10 cellular contexts compared by ENCODE assay signal in the genomic region with DNA sequence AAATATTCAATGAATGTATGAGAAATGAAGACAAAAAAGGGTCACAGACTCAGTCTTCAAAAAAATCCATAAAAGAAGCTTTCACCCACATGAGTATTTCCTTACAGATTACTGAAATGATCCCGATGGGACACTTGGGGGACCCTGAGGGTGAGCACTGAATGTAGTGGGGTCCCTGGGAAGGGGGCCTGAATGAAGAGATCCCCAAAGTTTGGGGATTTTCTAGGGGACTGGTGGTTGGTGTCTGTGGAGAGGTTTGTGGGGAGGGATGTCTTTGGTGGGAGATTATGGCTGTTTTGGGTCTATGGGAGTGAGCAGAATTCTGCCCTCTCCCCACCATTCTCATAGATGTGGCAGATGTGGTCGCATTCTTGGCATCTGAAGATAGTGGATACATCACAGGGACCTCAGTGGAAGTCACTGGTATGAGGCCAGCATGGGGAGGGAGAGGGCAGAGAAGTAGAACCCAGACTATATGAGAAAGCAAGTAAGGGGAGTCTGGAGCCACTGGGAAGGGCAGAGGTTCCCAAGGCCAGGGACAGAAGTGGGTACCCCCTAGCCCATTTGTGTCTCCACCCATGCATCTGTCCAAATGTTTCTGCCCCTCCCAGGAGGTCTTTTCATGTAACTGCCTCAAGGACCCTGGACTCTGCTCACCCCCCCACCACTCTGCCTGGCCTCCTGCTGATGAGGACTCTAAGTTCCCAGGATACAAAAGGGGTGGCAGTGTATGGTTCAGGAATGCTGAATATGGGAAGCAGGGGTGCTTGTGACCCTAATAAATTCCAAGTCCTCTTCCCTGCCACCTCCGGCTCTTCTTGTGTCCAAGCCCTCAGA. TPM values are rescaled to one million over a fixed set of nuclear protein-coding genes. Genes with fewer than 3 reads are reported as not detected.
DNase-seq lines count a peak whose midpoint lies in the region; ATAC-seq, FAIRE-seq and TF ChIP-seq lines count a peak whose summit lies in the region.
"Had no signal": no experiment of that assay in that cellular context is flagged by ENCODE, and none has a peak within 500 bp of the region (broad histone marks: within the 10 kb centered on the region; RNA-seq: fewer than 3 reads in every experiment).

No MANE protein-coding gene starts in this region.

- H3K9ac ChIP-seq in K562 (ENCODE audit: insufficient read depth in 1 of 2, low read depth in 2 of 2, low read length in 2 of 2): no peak overlapping the region; a peak in 1 of 4 replicates

- ATAC-seq in K562: no peak
- ATAC-seq in GM19397 (IDR thresholded peaks at IDR 0.05; ENCODE audit: unreplicated experiment): no peak
- ATAC-seq in GM21723 (IDR thresholded peaks at IDR 0.05; ENCODE audit: unreplicated experiment): no peak
- no peak for ATAC-seq in GM21423 (IDR thresholded peaks at IDR 0.05; ENCODE audit: unreplicated experiment)
- no peak for ATAC-seq in HG03469 (IDR thresholded peaks at IDR 0.05; ENCODE audit: unreplicated experiment)
- ATAC-seq: gastroesophageal sphincter had no signal

- FAIRE-seq in K562 (lab: Jason Lieb, UNC): no peak

- no peak for TF ChIP-seq EP300 in K562 (IDR thresholded peaks at IDR 0.05; ENCODE audit: low read length)

- H3K4me3 ChIP-seq in Caco-2 (ENCODE audit: low read depth, low read length): no peak overlapping the region
- H3K4me3 ChIP-seq in K562: no peak overlapping the region

- DNase-seq in Caco-2 (no peak), M059J (ENCODE audit: low read depth) (peak; percentile 74), K562 (ENCODE audit: extremely low read depth in 1 of 4, low spot score in 3 of 4) (no peak)
- DNase-seq: KBM-7 had no signal

- no peak for TF ChIP-seq POLR2A in K562 (conservative IDR thresholded peaks at IDR 0.05)

- H3K27ac Mint-ChIP-seq in Caco-2 (ENCODE audit: unreplicated experiment) (peak overlapping the region; percentile 90), nephron (peak overlapping the region; percentile 51 to 95 (median 81))

- peaks cover 16% of the 10 kb centered on the region; the same call in 1 of the 2 replicates for H4K20me1 ChIP-seq in K562 (replicated peaks; ENCODE audit: control insufficient read depth, insufficient read depth, low read length)

- H3K27me3 ChIP-seq in Caco-2 (replicated peaks; ENCODE audit: control insufficient read depth, insufficient read depth, low read length): no peaks in the 10 kb centered on the region
- H3K27me3 ChIP-seq in K562 (ENCODE audit: control insufficient read depth in 2 of 2, insufficient read depth in 2 of 2, low read length in 2 of 2): no peaks in the 10 kb centered on the region
- H3K27me3 ChIP-seq: gastroesophageal sphincter had no signal

- TF ChIP-seq CTCF in Caco-2 (IDR thresholded peaks at IDR 0.05; ENCODE audit: insufficient read depth in 1 of 2, low read depth in 1 of 2, low read length in 1 of 2, severe bottlenecking in 1 of 2, unreplicated experiment in 1 of 2) (no peak), K562 (IDR thresholded peaks at IDR 0.05 in 2 of 3, conservative IDR thresholded peaks at IDR 0.05 in 1 of 3; ENCODE audit: insufficient read depth in 2 of 3, low read depth in 1 of 3, low read length in 3 of 3) (no peak), nephron (IDR thresholded peaks at IDR 0.05; ENCODE audit: unreplicated experiment in 3 of 3) (no peak)

- H3K36me3 ChIP-seq in Caco-2 (ENCODE audit: control insufficient read depth, insufficient read depth, low read length) (peaks cover 17% of the 10 kb centered on the region), K562 (ENCODE audit: control insufficient read depth, insufficient read depth, low read length) (peaks cover 54% of the 10 kb centered on the region)

- 0 out of 3 replicates have a peak overlapping the region, but pooled peaks have one; percentile 75 for H3K27ac ChIP-seq in K562 (ENCODE audit: extremely low read depth, low read depth, low read length)
- H3K27ac ChIP-seq: gastroesophageal sphincter had no signal

- POLR2A ChIA-PET in Caco-2 (lab: Charles Lee): no interaction called here
- POLR2A ChIA-PET in K562 (lab: Yijun Ruan, JAX): interaction anchor here (0.7 kb wide), 1 partner anchor 13 kb away, joined by 3 read pairs; no protein-coding TSS in a partner anchor

- peaks cover 22% of the 10 kb centered on the region for H3K4me1 ChIP-seq in Caco-2
- H3K4me1 ChIP-seq in K562 (replicated peaks in 1 of 2; ENCODE audit: control insufficient read depth in 2 of 2, insufficient read depth in 2 of 2, low read length in 2 of 2): peaks cover 42 to 64% of the 10 kb centered on the region in 2 experiments

- CTCF ChIA-PET in Caco-2 (lab: Charles Lee): no interaction called here
- CTCF ChIA-PET in K562 (lab: Yijun Ruan, JAX; ENCODE audit: low intra/inter-chr PET ratio): no interaction called here

- no peaks in the 10 kb centered on the region for H3K27me3 Mint-ChIP-seq in Caco-2 (ENCODE audit: insufficient read depth, unreplicated experiment)
- H3K27me3 Mint-ChIP-seq in nephron (ENCODE audit: low read depth): no peaks in the 10 kb centered on the region

- no peak for TF ChIP-seq RAD21 in K562 (CRISPR knock-in tag; conservative IDR thresholded peaks at IDR 0.05 in 1 of 2, IDR thresholded peaks at IDR 0.05 in 1 of 2)

- H3K9me3 Mint-ChIP-seq in Caco-2 (ENCODE audit: unreplicated experiment) (no peaks in the 10 kb centered on the region), nephron (no peaks in the 10 kb centered on the region)

- peaks cover 72% of the 10 kb centered on the region for H3K36me3 Mint-ChIP-seq in Caco-2 (ENCODE audit: insufficient read depth, unreplicated experiment)
- peaks cover 43% of the 10 kb centered on the region for H3K36me3 Mint-ChIP-seq in nephron (ENCODE audit: low read depth)

- H3K9me3 ChIP-seq in Caco-2: no peaks in the 10 kb centered on the region
- no peaks in the 10 kb centered on the region for H3K9me3 ChIP-seq in K562 (replicated peaks; ENCODE audit: control insufficient read depth, insufficient read depth, low read depth, low read length)
- H3K9me3 ChIP-seq: gastroesophageal sphincter had no signal

- peak overlapping the region; percentile 2; the same call in 1 of the 2 replicates for H3K4me2 ChIP-seq in K562 (ENCODE audit: insufficient read depth, low read length)

- peaks cover 3% of the 10 kb centered on the region for H3K9me1 ChIP-seq in K562 (ENCODE audit: control insufficient read depth, insufficient read depth, low read length)

- H3K4me3 Mint-ChIP-seq in Caco-2 (ENCODE audit: unreplicated experiment) (peak overlapping the region; percentile 90), nephron (peak overlapping the region; percentile 99 to 100 (median 100))

- intact Hi-C loops in Caco-2 (cut with micrococcal nuclease; ENCODE audit: unreplicated experiment) (no loop called here), K562 (cut with micrococcal nuclease) (no loop called here)

- peaks cover 31% of the 10 kb centered on the region for H3K4me1 Mint-ChIP-seq in Caco-2 (ENCODE audit: low read depth, unreplicated experiment)
- peaks cover 60% of the 10 kb centered on the region for H3K4me1 Mint-ChIP-seq in nephron

- BruUV-seq in Caco-2 (replicated peaks; lab: Mats Ljungman, UMichigan): no TSS peak
- no TSS peak for BruUV-seq in K562 (replicated peaks; lab: Mats Ljungman, UMichigan)

- H2AFZ ChIP-seq in K562 (ENCODE audit: low read depth, low read length): no peak overlapping the region

- WGBS in K562 (ENCODE audit: insufficient coverage, low coverage, missing lambda C conversion rate): 74% methylated on average over 2 of the region's 3 CpGs

- peaks cover 58% of the 10 kb centered on the region for H3K79me2 ChIP-seq in K562 (ENCODE audit: control insufficient read depth, insufficient read depth, low read length)

- in situ Hi-C loops in K562 (cut with MboI): no loop called here

RNA-seq across cellular contexts. Expression of gene HSD17B8, which starts 1.8 kb away (rescaled TPM):
- total RNA-seq in Caco-2 (2022): 10.0 and 12.5 TPM in 2 replicates
- 0.32 TPM in 1 of 2 replicates, not detected in the other for total RNA-seq in M059J (2014; rRNA removed; shearing (Covaris generic))
- total RNA-seq in K562 (2011; cell fraction: chromatin; rRNA removed; ENCODE audit: low replicate concordance): 8.8 and 25.7 TPM in 2 replicates
- total RNA-seq in K562 (2011; cell fraction: nucleolus; rRNA removed): 26.0 and 28.7 TPM in 2 replicates
- 17.3 and 18.1 TPM in 2 replicates for total RNA-seq in K562 (2011; cell fraction: nucleoplasm; rRNA removed)
- total RNA-seq in K562 (2014; rRNA removed): 32.5 and 38.9 TPM in 2 replicates
- total RNA-seq in K562 (2014; rRNA removed; fragmentation: Illumina TruSeq; extraction: Trizol): 12.4 and 14.2 TPM in 2 replicates
- total RNA-seq in K562 (2015; rRNA removed; fragmentation: Illumina TruSeq; extraction: Trizol): 8.1 and 10.0 TPM in 2 replicates
- 20.5 and 22.0 TPM in 2 replicates for total RNA-seq in K562 (2021)
- polyA plus RNA-seq in K562 (2011; rRNA removed): 15.6 and 30.3 TPM in 2 replicates
- polyA plus RNA-seq in K562 (2011; cell fraction: cytosol; rRNA removed): 20.6 and 74.0 TPM in 2 replicates
- 30.2 and 58.4 TPM in 2 replicates for polyA plus RNA-seq in K562 (2011; cell fraction: nucleus; rRNA removed)
- 19.8 and 22.7 TPM in 2 replicates for polyA plus RNA-seq in K562 (2012)
- 10.3 and 13.6 TPM in 2 replicates for polyA plus RNA-seq in K562 (2014; fragmentation: Illumina TruSeq; extraction: Trizol)
- polyA plus RNA-seq in K562 (2014; fragmentation: Nextera tagmentation; extraction: Ambion mirVana): 1 to 10 TPM; 3.7 to 4.7 TPM
- polyA plus RNA-seq in K562 (2014; rRNA removed): 35.2 and 37.3 TPM in 2 replicates
- polyA minus RNA-seq in K562 (2011; rRNA and poly(A)+ RNA removed): 6.8 and 15.1 TPM in 2 replicates
- 1.5 and 8.9 TPM in 2 replicates for polyA minus RNA-seq in K562 (2011; cell fraction: cytosol; rRNA and poly(A)+ RNA removed)
- 7.9 and 9.8 TPM in 2 replicates for polyA minus RNA-seq in K562 (2011; cell fraction: nucleus; rRNA and poly(A)+ RNA removed)

RNA-seq across cellular contexts. Expression of gene RING1, which starts 2.1 kb away (rescaled TPM):
- total RNA-seq in Caco-2 (2022) (31.3 and 32.0 TPM in 2 replicates), K562 (2014; rRNA removed) (40.2 and 50.0 TPM in 2 replicates), K562 (2014; rRNA removed; fragmentation: Illumina TruSeq; extraction: Trizol) (24.6 and 27.5 TPM in 2 replicates), K562 (2015; rRNA removed; fragmentation: Illumina TruSeq; extraction: Trizol) (32.8 and 36.9 TPM in 2 replicates), K562 (2021) (45.2 and 52.0 TPM in 2 replicates)
- 44.2 and 48.5 TPM in 2 replicates for total RNA-seq in M059J (2014; rRNA removed; shearing (Covaris generic))
- total RNA-seq in K562 (2011; cell fraction: chromatin; rRNA removed; ENCODE audit: low replicate concordance): 19.1 and 48.9 TPM in 2 replicates
- 35.5 and 38.2 TPM in 2 replicates for total RNA-seq in K562 (2011; cell fraction: nucleolus; rRNA removed)
- 24.5 and 29.3 TPM in 2 replicates for total RNA-seq in K562 (2011; cell fraction: nucleoplasm; rRNA removed)
- polyA plus RNA-seq in K562 (2011; rRNA removed) (28.7 and 32.3 TPM in 2 replicates), K562 (2014; fragmentation: Illumina TruSeq; extraction: Trizol) (44.2 and 45.4 TPM in 2 replicates), K562 (2014; fragmentation: Nextera tagmentation; extraction: Ambion mirVana) (1 to 10 TPM; 4.2 to 4.8 TPM), K562 (2014; rRNA removed) (54.4 and 59.1 TPM in 2 replicates)
- polyA plus RNA-seq in K562 (2011; cell fraction: cytosol; rRNA removed): 32.0 and 49.7 TPM in 2 replicates
- 71.2 and 99.4 TPM in 2 replicates for polyA plus RNA-seq in K562 (2011; cell fraction: nucleus; rRNA removed)
- 53.8 and 61.3 TPM in 2 replicates for polyA plus RNA-seq in K562 (2012)
- 9.4 and 21.5 TPM in 2 replicates for polyA minus RNA-seq in K562 (2011; rRNA and poly(A)+ RNA removed)
- polyA minus RNA-seq in K562 (2011; cell fraction: cytosol; rRNA and poly(A)+ RNA removed): 13.9 and 17.4 TPM in 2 replicates
- polyA minus RNA-seq in K562 (2011; cell fraction: nucleus; rRNA and poly(A)+ RNA removed): 5.3 and 8.9 TPM in 2 replicates

RNA-seq across cellular contexts. Expression of gene SLC39A7, which starts 5.6 kb away (rescaled TPM):
- total RNA-seq in Caco-2 (2022): 140 and 141 TPM in 2 replicates
- 140 and 234 TPM in 2 replicates for total RNA-seq in M059J (2014; rRNA removed; shearing (Covaris generic))
- 181 and 256 TPM in 2 replicates for total RNA-seq in K562 (2011; cell fraction: chromatin; rRNA removed; ENCODE audit: low replicate concordance)
- 225 and 235 TPM in 2 replicates for total RNA-seq in K562 (2011; cell fraction: nucleolus; rRNA removed)
- total RNA-seq in K562 (2011; cell fraction: nucleoplasm; rRNA removed): 285 and 295 TPM in 2 replicates
- 154 and 161 TPM in 2 replicates for total RNA-seq in K562 (2014; rRNA removed)
- total RNA-seq in K562 (2014; rRNA removed; fragmentation: Illumina TruSeq; extraction: Trizol): 112 and 117 TPM in 2 replicates
- total RNA-seq in K562 (2015; rRNA removed; fragmentation: Illumina TruSeq; extraction: Trizol): 121 and 122 TPM in 2 replicates
- total RNA-seq in K562 (2021): 133 and 159 TPM in 2 replicates
- 112 and 116 TPM in 2 replicates for polyA plus RNA-seq in K562 (2011; rRNA removed)
- polyA plus RNA-seq in K562 (2011; cell fraction: cytosol; rRNA removed): 129 and 140 TPM in 2 replicates
- polyA plus RNA-seq in K562 (2011; cell fraction: nucleus; rRNA removed): 120 and 135 TPM in 2 replicates
- 150 and 152 TPM in 2 replicates for polyA plus RNA-seq in K562 (2012)
- 169 and 222 TPM in 2 replicates for polyA plus RNA-seq in K562 (2014; fragmentation: Illumina TruSeq; extraction: Trizol)
- 10 to 100 TPM; 21.7 to 23.5 TPM for polyA plus RNA-seq in K562 (2014; fragmentation: Nextera tagmentation; extraction: Ambion mirVana)
- polyA plus RNA-seq in K562 (2014; rRNA removed): 150 and 169 TPM in 2 replicates
- 85.9 and 92.0 TPM in 2 replicates for polyA minus RNA-seq in K562 (2011; rRNA and poly(A)+ RNA removed)
- polyA minus RNA-seq in K562 (2011; cell fraction: cytosol; rRNA and poly(A)+ RNA removed): 44.7 and 50.8 TPM in 2 replicates
- polyA minus RNA-seq in K562 (2011; cell fraction: nucleus; rRNA and poly(A)+ RNA removed): 42.8 and 74.4 TPM in 2 replicates

RNA-seq across cellular contexts. Expression of gene RXRB, which starts 5.8 kb away (rescaled TPM):
- total RNA-seq in Caco-2 (2022) (29.5 and 30.4 TPM in 2 replicates), K562 (2014; rRNA removed) (18.4 and 18.9 TPM in 2 replicates), K562 (2014; rRNA removed; fragmentation: Illumina TruSeq; extraction: Trizol) (8.5 and 9.7 TPM in 2 replicates), K562 (2015; rRNA removed; fragmentation: Illumina TruSeq; extraction: Trizol) (13.2 and 14.6 TPM in 2 replicates), K562 (2021) (30.3 and 33.9 TPM in 2 replicates)
- total RNA-seq in M059J (2014; rRNA removed; shearing (Covaris generic)): 18.4 and 28.7 TPM in 2 replicates
- total RNA-seq in K562 (2011; cell fraction: chromatin; rRNA removed; ENCODE audit: low replicate concordance): 106 and 228 TPM in 2 replicates
- 118 and 121 TPM in 2 replicates for total RNA-seq in K562 (2011; cell fraction: nucleolus; rRNA removed)
- 116 TPM in 2 replicates for total RNA-seq in K562 (2011; cell fraction: nucleoplasm; rRNA removed)
- polyA plus RNA-seq in K562 (2011; rRNA removed) (32.6 and 57.5 TPM in 2 replicates), K562 (2014; fragmentation: Illumina TruSeq; extraction: Trizol) (28.4 and 29.9 TPM in 2 replicates), K562 (2014; fragmentation: Nextera tagmentation; extraction: Ambion mirVana) (1 to 10 TPM in 1 of 2 experiments, under 1 TPM in 1; 0.76 to 2.1 TPM), K562 (2014; rRNA removed) (25.8 and 35.5 TPM in 2 replicates)
- 26.3 and 30.2 TPM in 2 replicates for polyA plus RNA-seq in K562 (2011; cell fraction: cytosol; rRNA removed)
- 207 and 268 TPM in 2 replicates for polyA plus RNA-seq in K562 (2011; cell fraction: nucleus; rRNA removed)
- 32.0 and 41.3 TPM in 2 replicates for polyA plus RNA-seq in K562 (2012)
- polyA minus RNA-seq in K562 (2011; rRNA and poly(A)+ RNA removed): 26.8 and 31.2 TPM in 2 replicates
- 16.5 and 20.0 TPM in 2 replicates for polyA minus RNA-seq in K562 (2011; cell fraction: cytosol; rRNA and poly(A)+ RNA removed)
- 24.8 and 43.4 TPM in 2 replicates for polyA minus RNA-seq in K562 (2011; cell fraction: nucleus; rRNA and poly(A)+ RNA removed)

RNA-seq across cellular contexts. Expression of gene COL11A2, which starts 14.0 kb away (rescaled TPM):
- total RNA-seq in Caco-2 (2022) (1.3 and 1.5 TPM in 2 replicates), K562 (2014; rRNA removed) (0.05 and 0.37 TPM in 2 replicates), K562 (2014; rRNA removed; fragmentation: Illumina TruSeq; extraction: Trizol) (0.04 TPM in 1 of 2 replicates, not detected in the other), K562 (2015; rRNA removed; fragmentation: Illumina TruSeq; extraction: Trizol) (0.15 and 0.22 TPM in 2 replicates), K562 (2021) (0.16 and 0.35 TPM in 2 replicates)
- 0.02 TPM in 1 of 2 replicates, not detected in the other for total RNA-seq in M059J (2014; rRNA removed; shearing (Covaris generic))
- 0.30 and 2.2 TPM in 2 replicates for total RNA-seq in K562 (2011; cell fraction: chromatin; rRNA removed; ENCODE audit: low replicate concordance)
- 0.83 and 1.1 TPM in 2 replicates for total RNA-seq in K562 (2011; cell fraction: nucleolus; rRNA removed)
- total RNA-seq in K562 (2011; cell fraction: nucleoplasm; rRNA removed): 0.92 and 0.95 TPM in 2 replicates
- polyA plus RNA-seq in K562 (2011; rRNA removed) (0.13 and 0.61 TPM in 2 replicates), K562 (2014; fragmentation: Illumina TruSeq; extraction: Trizol) (0.06 and 0.11 TPM in 2 replicates), K562 (2014; fragmentation: Nextera tagmentation; extraction: Ambion mirVana) (under 1 TPM in 1 of 2 experiments, not detected in 1; 0.04 TPM), K562 (2014; rRNA removed) (0.19 and 0.32 TPM in 2 replicates)
- 0.13 and 0.15 TPM in 2 replicates for polyA plus RNA-seq in K562 (2011; cell fraction: cytosol; rRNA removed)
- polyA plus RNA-seq in K562 (2011; cell fraction: nucleus; rRNA removed): 2.1 and 3.4 TPM in 2 replicates
- polyA plus RNA-seq in K562 (2012): 0.26 and 1.00 TPM in 2 replicates
- polyA minus RNA-seq in K562 (2011; rRNA and poly(A)+ RNA removed): not detected in 2 replicates
- not detected in 2 replicates for polyA minus RNA-seq in K562 (2011; cell fraction: cytosol; rRNA and poly(A)+ RNA removed)
- polyA minus RNA-seq in K562 (2011; cell fraction: nucleus; rRNA and poly(A)+ RNA removed): 0.27 and 0.89 TPM in 2 replicates
